ENCODE assay signal across 8 cellular contexts in the genomic region with DNA sequence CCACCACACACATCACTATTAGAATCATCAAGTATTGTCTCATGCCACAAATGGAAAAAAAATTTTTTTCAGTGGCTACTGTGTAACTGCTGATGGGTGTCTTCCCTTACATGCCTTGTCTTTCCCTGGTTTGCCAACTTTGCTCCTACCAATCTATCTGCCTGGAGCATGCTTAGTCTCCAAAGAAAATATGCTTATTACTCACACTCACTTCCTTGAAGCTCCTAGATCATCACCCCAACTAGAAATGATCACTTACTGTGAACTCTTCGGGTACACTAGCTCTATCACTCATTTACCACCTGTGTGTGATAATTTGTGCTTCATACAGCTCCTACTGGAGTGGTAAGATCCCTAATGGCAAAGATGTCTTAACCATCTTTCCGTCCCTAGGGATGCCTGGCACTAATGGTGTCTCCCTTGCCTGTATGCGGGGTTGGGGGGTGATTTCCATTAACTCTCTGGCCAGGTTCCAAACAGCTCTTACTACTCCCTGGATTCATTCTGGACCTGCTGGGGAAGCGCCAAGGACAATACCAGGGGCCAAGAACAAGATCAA. TPM values are rescaled to one million over a fixed set of nuclear protein-coding genes. Genes with fewer than 3 reads are reported as not detected.
DNase-seq lines count a peak whose midpoint lies in the region; TF ChIP-seq lines count a peak whose summit lies in the region.

No MANE protein-coding gene starts in this region.

- no peak overlapping the region for H2BK15ac ChIP-seq in mesendoderm (replicated peaks; ENCODE audit: low read depth)

- H3K36me3 Mint-ChIP-seq in T-helper 2 cell treated with Interferon-gamma antibody and Interleukin-4, amounts not matched to agents 5 μg/mL and 100 μg/mL, for 36 hours (ENCODE audit: low read depth), result peaks cover 5% of the 10 kb centered on the region

- H4K8ac ChIP-seq in mesendoderm (ENCODE audit: low read depth, low read length), result no peak overlapping the region

- H3K4me3 ChIP-seq in NB4 (ENCODE audit: low read depth, low read length) (peak overlapping the region; percentile 97), cardiac fibroblast (replicated peaks in 1 of 2; ENCODE audit: low read depth in 2 of 2, low read length in 2 of 2) (peak overlapping the region; percentile 80 to 97), mesendoderm (ENCODE audit: low read length) (peak overlapping the region; percentile 98), vagina (peak overlapping the region; percentile 68 to 84)

- H3K4ac ChIP-seq in mesendoderm (ENCODE audit: low read depth, low read length), result no peak overlapping the region

- peak overlapping the region; percentile 63 for H3K4me2 ChIP-seq in mesendoderm (ENCODE audit: low read length)

- H3K18ac ChIP-seq in mesendoderm (ENCODE audit: low read length), result no peak overlapping the region

- no peak overlapping the region for H3K23ac ChIP-seq in mesendoderm (ENCODE audit: low read length)

- H2BK120ac ChIP-seq in mesendoderm (ENCODE audit: low read depth, low read length), result no peak overlapping the region

- WGBS in mesendoderm (ENCODE audit: extremely low coverage, insufficient coverage, low lambda C conversion rate), result no CpG with 5 or more reads among the region's 4 CpGs

- H3K36me3 ChIP-seq in mesendoderm (ENCODE audit: control insufficient read depth, insufficient read depth, low read length), result no peaks in the 10 kb centered on the region
- H3K36me3 ChIP-seq in vagina, result peaks cover 0 to 5% of the 10 kb centered on the region in 2 donors

- H3K4me1 ChIP-seq in mesendoderm (ENCODE audit: control insufficient read depth, low read depth, low read length) (peaks cover 3% of the 10 kb centered on the region), vagina (peaks cover 27% of the 10 kb centered on the region)

- H3K56ac ChIP-seq in mesendoderm (ENCODE audit: low read length), result peak overlapping the region; percentile 99

- no peak overlapping the region for H4K5ac ChIP-seq in mesendoderm (ENCODE audit: low read length)

- no peaks in the 10 kb centered on the region for H3K27me3 ChIP-seq in mesendoderm (ENCODE audit: insufficient read depth, low read length, poor library complexity)
- H3K27me3 ChIP-seq in vagina, result no peaks in the 10 kb centered on the region

- H3K27ac ChIP-seq in mesendoderm (ENCODE audit: low read depth, low read length), result no peak overlapping the region
- H3K27ac ChIP-seq in vagina, result peak overlapping the region; percentile 60

- TF ChIP-seq POLR2A in NB4 (IDR thresholded peaks at IDR 0.05; ENCODE audit: extremely low read depth, insufficient read length), result no peak
- no peak for TF ChIP-seq POLR2A in vagina (IDR thresholded peaks at IDR 0.05)

- DNase-seq in T-helper 2 cell treated with Interferon-gamma antibody and Interleukin-4, amounts not matched to agents 5 μg/mL and 100 μg/mL, for 36 hours (ENCODE audit: low spot score), result no peak
- DNase-seq in T-helper 2 cell (no peak), NB4 (ENCODE audit: low read depth) (no peak), cardiac fibroblast (ENCODE audit: low read depth in 2 of 2) (peak; percentile 10 to 33), mesendoderm (no peak), vagina (ENCODE audit: extremely low spot score in 2 of 2) (no peak), iPS-NIHi11 (ENCODE audit: low spot score) (no peak), NCI-H526 (lab: John Stamatoyannopoulos, UW) (no peak)

- no peaks in the 10 kb centered on the region for H3K27me3 Mint-ChIP-seq in T-helper 2 cell treated with Interferon-gamma antibody and Interleukin-4, amounts not matched to agents 5 μg/mL and 100 μg/mL, for 36 hours (ENCODE audit: low read depth)

- intact Hi-C loops in vagina (cut with DNase I), result no loop called here

- no peak overlapping the region for H2AK5ac ChIP-seq in mesendoderm (ENCODE audit: low read length)

- TF ChIP-seq CTCF in NB4 (IDR thresholded peaks at IDR 0.05; ENCODE audit: low read depth, low read length) (no peak), cardiac fibroblast (IDR thresholded peaks at IDR 0.05; ENCODE audit: low read depth, low read length) (no peak), vagina (IDR thresholded peaks at IDR 0.05) (no peak)

- no peaks in the 10 kb centered on the region for H3K9me3 ChIP-seq in vagina

- H3K9me3 Mint-ChIP-seq in T-helper 2 cell treated with Interferon-gamma antibody and Interleukin-4, amounts not matched to agents 5 μg/mL and 100 μg/mL, for 36 hours, result no peaks in the 10 kb centered on the region

- no peak overlapping the region for H2BK5ac ChIP-seq in mesendoderm (ENCODE audit: low read length)

- peak overlapping the region; percentile 72 for H3K27ac Mint-ChIP-seq in T-helper 2 cell treated with Interferon-gamma antibody and Interleukin-4, amounts not matched to agents 5 μg/mL and 100 μg/mL, for 36 hours

- peaks cover 32% of the 10 kb centered on the region for H3K4me1 Mint-ChIP-seq in T-helper 2 cell treated with Interferon-gamma antibody and Interleukin-4, amounts not matched to agents 5 μg/mL and 100 μg/mL, for 36 hours (ENCODE audit: low read depth)

- H3K4me3 Mint-ChIP-seq in T-helper 2 cell treated with Interferon-gamma antibody and Interleukin-4, amounts not matched to agents 5 μg/mL and 100 μg/mL, for 36 hours, result peak overlapping the region; percentile 86

- H3K79me2 ChIP-seq in mesendoderm (ENCODE audit: control insufficient read depth, insufficient read depth, low read length), result no peaks in the 10 kb centered on the region

- peak overlapping the region; percentile 99 for H3K9ac ChIP-seq in mesendoderm (ENCODE audit: low read length)

- H3K79me1 ChIP-seq in mesendoderm (ENCODE audit: low read length), result peaks cover 5% of the 10 kb centered on the region

RNA-seq across cellular contexts. Expression of a gene that starts 0.8 kb away (rescaled TPM):
- 10.8 TPM for polyA plus RNA-seq in mesendoderm (2013, experiment 1 of 2)
- polyA plus RNA-seq in mesendoderm (2013, experiment 2 of 2), result 10.0 TPM
- total RNA-seq in vagina, result 16.5 TPM

RNA-seq across cellular contexts. Expression of a gene that starts 27.3 kb away (rescaled TPM):
- polyA plus RNA-seq in mesendoderm (2013, experiment 1 of 2), result 82.1 TPM
- polyA plus RNA-seq in mesendoderm (2013, experiment 2 of 2), result 82.6 TPM
- 29.7 TPM for total RNA-seq in vagina

Comparison
In these comparisons a context has a peak if more than half of its experiments do, and no peak if none do; other contexts are left out.
1. DNase-seq: peak in cardiac fibroblast (2 of 2); none in T-helper 2 cell treated with Interferon-gamma antibody and Interleukin-4, amounts not matched to agents 5 μg/mL and 100 μg/mL, for 36 hours (single experiment), T-helper 2 cell (0 of 5), NB4 (single experiment), mesendoderm (single experiment), vagina (0 of 2), iPS-NIHi11 (single experiment) and NCI-H526 (0 of 2).
2. Peak in every context shown above with its lines, with median percentiles within 50 percentile points of each other: H3K4me3 ChIP-seq.